9 cellular contexts compared by ENCODE assay signal in the genomic region with DNA sequence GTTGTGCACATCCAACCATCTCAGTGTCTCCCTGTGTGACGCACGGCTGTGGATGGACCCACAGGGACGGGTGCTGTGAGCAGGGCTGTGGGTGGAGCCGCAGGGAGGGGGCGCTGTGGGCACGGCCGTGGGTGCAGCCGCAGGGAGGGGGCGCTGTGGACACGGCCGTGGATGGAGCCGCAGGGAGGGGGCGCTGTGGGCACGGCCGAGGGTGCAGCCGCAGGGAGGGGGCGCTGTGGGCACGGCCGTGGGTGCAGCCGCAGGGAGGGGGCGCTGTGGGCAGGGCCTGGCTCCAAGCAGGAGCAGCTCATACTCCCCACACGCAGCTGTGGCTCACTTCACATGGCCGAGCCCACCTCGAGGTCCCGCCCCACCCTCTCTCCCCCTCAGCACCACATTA. TPM values are rescaled to one million over a fixed set of nuclear protein-coding genes. Genes with fewer than 3 reads are reported as not detected.
DNase-seq lines count a peak whose midpoint lies in the region; ATAC-seq and TF ChIP-seq lines count a peak whose summit lies in the region.
"Had no signal": no experiment of that assay in that cellular context is flagged by ENCODE, and none has a peak within 500 bp of the region (broad histone marks: within the 10 kb centered on the region; RNA-seq: fewer than 3 reads in every experiment).

No MANE protein-coding gene starts in this region.

- DNase-seq in NCI-H748 (lab: John Stamatoyannopoulos, UW; ENCODE audit: unreplicated experiment), result peak; percentile 23
- no peak for DNase-seq in NCI-H748 treated with DMSO at 0.1 percent for 48 hours (lab: John Stamatoyannopoulos, UW)
- peak; percentile 89 for DNase-seq in H7
- DNase-seq in RWPE2 (ENCODE audit: low spot score), result no peak
- DNase-seq in chondrocyte (ENCODE audit: low spot score), result no peak
- peak; percentile 77 to 91 for DNase-seq in left lung
- peak; percentile 48 to 49 for DNase-seq in thyroid gland

- H3K36me3 Mint-ChIP-seq in chondrocyte (ENCODE audit: low read depth), result peaks cover 15% of the 10 kb centered on the region

- H3K4me1 ChIP-seq in RWPE2 (ENCODE audit: insufficient read depth, poor library complexity, severe bottlenecking) (peaks cover 4% of the 10 kb centered on the region), left lung (peaks cover 11% of the 10 kb centered on the region in 2 donors), thyroid gland (peaks cover 10 to 12% of the 10 kb centered on the region in 2 donors)

- H3K27me3 ChIP-seq in H7 (ENCODE audit: control insufficient read depth, insufficient read depth, low read length) (peaks cover 6% of the 10 kb centered on the region), RWPE2 (ENCODE audit: insufficient read depth, poor library complexity, severe bottlenecking) (no peaks in the 10 kb centered on the region), left lung (peaks cover 0 to 17% of the 10 kb centered on the region in 2 donors), thyroid gland (no peaks in the 10 kb centered on the region)

- H3K27me3 Mint-ChIP-seq in chondrocyte (ENCODE audit: low read depth), result no peaks in the 10 kb centered on the region

- no peak; the same call in 2 of the 3 replicates for ATAC-seq in RWPE2 (ENCODE audit: low read depth)
- peak; percentile 88 for ATAC-seq in left lung
- ATAC-seq in GM18519 (IDR thresholded peaks at IDR 0.05; ENCODE audit: low FRiP score, unreplicated experiment), result no peak

- H3K36me3 ChIP-seq in H7 (replicated peaks; ENCODE audit: control insufficient read depth, insufficient read depth, low read length), result peaks cover 5% of the 10 kb centered on the region
- peaks cover 65% of the 10 kb centered on the region for H3K36me3 ChIP-seq in RWPE2 (ENCODE audit: low read depth)
- peaks cover 6 to 69% of the 10 kb centered on the region in 2 donors for H3K36me3 ChIP-seq in left lung
- peaks cover 60 to 62% of the 10 kb centered on the region in 2 donors for H3K36me3 ChIP-seq in thyroid gland

- H3K27ac ChIP-seq in RWPE2 (ENCODE audit: poor library complexity, severe bottlenecking), result no peak overlapping the region
- H3K27ac ChIP-seq in left lung, result no peak overlapping the region
- H3K27ac ChIP-seq in thyroid gland, result no peak overlapping the region

- 69 to 86% methylated on average over 11 to 23 of the region's 25 CpGs for WGBS in thyroid gland, 2 donors

- H3K9me3 ChIP-seq in RWPE2 (ENCODE audit: severe bottlenecking), result no peaks in the 10 kb centered on the region
- H3K9me3 ChIP-seq in left lung, result no peaks in the 10 kb centered on the region
- no peaks in the 10 kb centered on the region for H3K9me3 ChIP-seq in thyroid gland

- H3K4me3 Mint-ChIP-seq in chondrocyte (ENCODE audit: unreplicated experiment), result no peak overlapping the region
- H3K4me3 Mint-ChIP-seq: stimulated activated naive CD8-positive, alpha-beta T cell treated with anti-CD3 and anti-CD28 coated beads, Interleukin-15, Interleukin-2, amounts not matched to agents 100 ng/mL and 50 ng/mL, for 24 hours had no signal

- intact Hi-C loops in left lung (cut with DNase I) (loop anchor here (10.0 kb wide), 1 partner anchor 49 kb away; a partner anchor contains a TSS), thyroid gland (cut with DNase I) (loop anchor here (5.0 kb wide), 2 partner anchors 36 to 51 kb away; a partner anchor contains a TSS)

- H3K9me3 Mint-ChIP-seq in chondrocyte (ENCODE audit: low read depth), result no peaks in the 10 kb centered on the region
- H3K9me3 Mint-ChIP-seq: stimulated activated naive CD8-positive, alpha-beta T cell treated with anti-CD3 and anti-CD28 coated beads, Interleukin-15, Interleukin-2, amounts not matched to agents 100 ng/mL and 50 ng/mL, for 24 hours had no signal

- no peak overlapping the region for H3K27ac Mint-ChIP-seq in chondrocyte (ENCODE audit: unreplicated experiment)
- H3K27ac Mint-ChIP-seq: stimulated activated naive CD8-positive, alpha-beta T cell treated with anti-CD3 and anti-CD28 coated beads, Interleukin-15, Interleukin-2, amounts not matched to agents 100 ng/mL and 50 ng/mL, for 24 hours had no signal

- no peak for TF ChIP-seq POLR2A in thyroid gland (IDR thresholded peaks at IDR 0.05)

- H3K4me1 Mint-ChIP-seq in chondrocyte (ENCODE audit: low read depth), result peaks cover 5% of the 10 kb centered on the region

- TF ChIP-seq CTCF in RWPE2 (IDR thresholded peaks at IDR 0.05; ENCODE audit: poor library complexity, severe bottlenecking), result peak; percentile 20
- peak; percentile 80 for TF ChIP-seq CTCF in chondrocyte (IDR thresholded peaks at IDR 0.05)
- peak; percentile 59 to 70 for TF ChIP-seq CTCF in left lung (IDR thresholded peaks at IDR 0.05)
- TF ChIP-seq CTCF in thyroid gland (IDR thresholded peaks at IDR 0.05), result peak in 2 of 6 experiments; percentile 27 to 50

- H3K4me3 ChIP-seq in H7 (ENCODE audit: insufficient read depth, low read depth, low read length), result no peak overlapping the region
- no peak overlapping the region for H3K4me3 ChIP-seq in RWPE2 (ENCODE audit: severe bottlenecking)
- no peak overlapping the region for H3K4me3 ChIP-seq in left lung
- no peak overlapping the region for H3K4me3 ChIP-seq in thyroid gland (replicated peaks in 1 of 3)

RNA-seq across cellular contexts. Expression of a gene that starts 6.0 kb away (rescaled TPM):
- total RNA-seq in H7 (2014; rRNA removed; shearing (Covaris generic)), result 1.4 and 2.4 TPM in 2 replicates
- total RNA-seq in chondrocyte (9.3 to 19.9 TPM (median 17.7 TPM) in 3 replicates), left lung (10 to 100 TPM; 10.3 to 15.1 TPM), thyroid gland (1 to 10 TPM; 2.8 to 4.7 (median 4.0) TPM)

RNA-seq across cellular contexts. Expression of a gene that starts 14.7 kb away (rescaled TPM):
- 21.2 and 23.8 TPM in 2 replicates for total RNA-seq in H7 (2014; rRNA removed; shearing (Covaris generic))
- total RNA-seq in chondrocyte, result 34.6 to 46.6 TPM (median 44.7 TPM) in 3 replicates
- 10 to 100 TPM; 11.6 to 14.6 TPM for total RNA-seq in left lung
- 1 to 10 TPM; 3.1 to 5.1 (median 3.7) TPM for total RNA-seq in thyroid gland

RNA-seq across cellular contexts. Expression of a gene that starts 25.1 kb away (rescaled TPM):
- 15.7 and 22.4 TPM in 2 replicates for total RNA-seq in H7 (2014; rRNA removed; shearing (Covaris generic))
- total RNA-seq in chondrocyte (29.1 to 36.8 TPM (median 35.3 TPM) in 3 replicates), left lung (10 to 100 TPM; 39.1 to 42.2 TPM), thyroid gland (10 to 100 TPM; 31.4 to 42.7 (median 32.5) TPM)

RNA-seq across cellular contexts. Expression of a gene that starts 31.3 kb away (rescaled TPM):
- 33.4 and 39.8 TPM in 2 replicates for total RNA-seq in H7 (2014; rRNA removed; shearing (Covaris generic))
- total RNA-seq in chondrocyte, result 300 to 356 TPM (median 346 TPM) in 3 replicates
- total RNA-seq in left lung, result 100 to 1,000 TPM; 237 to 391 TPM
- total RNA-seq in thyroid gland, result 100 to 1,000 TPM; 143 to 266 (median 215) TPM

RNA-seq across cellular contexts. Expression of a gene that starts 31.3 kb away (rescaled TPM):
- total RNA-seq in H7 (2014; rRNA removed; shearing (Covaris generic)), result 24.0 and 31.6 TPM in 2 replicates
- total RNA-seq in chondrocyte (31.2 to 46.3 TPM (median 32.2 TPM) in 3 replicates), left lung (10 to 100 TPM; 40.8 to 41.3 TPM), thyroid gland (100 to 1,000 TPM in 1 of 4 donors, 10 to 100 TPM in 3; 64.6 to 102 (median 80.3) TPM)

Comparison
In these comparisons a context has a peak if more than half of its experiments do, and no peak if none do; other contexts are left out.
1. DNase-seq: peak in NCI-H748 (single experiment), H7 (single experiment), left lung (2 of 2) and thyroid gland (2 of 2); none in NCI-H748 treated with DMSO at 0.1 percent for 48 hours (single experiment), RWPE2 (single experiment) and chondrocyte (single experiment).